Comparison of ENCODE assay signal across 25 cellular contexts in genomic region chr4:39024311-39024865, GRCh38. TPM values are rescaled to one million over a fixed set of nuclear protein-coding genes. Genes with fewer than 3 reads are reported as not detected.
"Had no signal": no experiment of that assay in that cellular context is flagged by ENCODE, and none has a peak within 500 bp of the region (broad histone marks: within the 10 kb centered on the region; RNA-seq: fewer than 3 reads in every experiment).

No MANE protein-coding gene starts in this region.

- H3K4me1 Mint-ChIP-seq: brain, WTC11 had no signal

- H3K4me1 ChIP-seq: ascending aorta, SJCRH30 had no signal

- H3K9me3 ChIP-seq: ascending aorta, Peyer's patch, SJCRH30 had no signal

- H3K27me3 Mint-ChIP-seq: activated CD4-positive, alpha-beta T cell treated with anti-CD3 and anti-CD28 coated beads, Interleukin-2, amount 10 ng/mL, durations not matched to agents 24 days and 14 days; activated naive CD8-positive, alpha-beta T cell treated with anti-CD3 and anti-CD28 coated beads, Interleukin-2, amount 50 U/mL, for 24 hours; T-helper 17 cell had no signal

- ATAC-seq: activated naive CD8-positive, alpha-beta T cell treated with anti-CD3 and anti-CD28 coated beads, Interleukin-2, amount 50 U/mL, for 24 hours; activated T-cell treated with anti-CD3 and anti-CD28 coated beads, Interleukin-2, amount 50 U/mL, for 72 hours; T-helper 17 cell; WTC11 had no signal

- H3K27me3 ChIP-seq: ascending aorta, Peyer's patch, SJCRH30 had no signal

- H3K4me3 ChIP-seq: ascending aorta, Peyer's patch, SJCRH30 had no signal

- H3K4me3 Mint-ChIP-seq: activated CD4-positive, alpha-beta T cell treated with anti-CD3 and anti-CD28 coated beads, Interleukin-2, amount 10 ng/mL, durations not matched to agents 24 days and 14 days; activated naive CD8-positive, alpha-beta T cell treated with anti-CD3 and anti-CD28 coated beads, Interleukin-2, amount 50 U/mL, for 24 hours; activated T-cell treated with anti-CD3 and anti-CD28 coated beads, Interleukin-2, amount 50 U/mL, for 72 hours; brain; T-helper 17 cell; WTC11 had no signal

- H3K36me3 ChIP-seq: ascending aorta, Peyer's patch, SJCRH30 had no signal

- H3K27ac ChIP-seq: ascending aorta, Peyer's patch, RWPE1, SJCRH30 had no signal

- H3K27ac Mint-ChIP-seq: activated CD4-positive, alpha-beta T cell treated with anti-CD3 and anti-CD28 coated beads, Interleukin-2, amount 10 ng/mL, durations not matched to agents 24 days and 14 days; activated naive CD8-positive, alpha-beta T cell treated with anti-CD3 and anti-CD28 coated beads, Interleukin-2, amount 50 U/mL, for 24 hours; activated T-cell treated with anti-CD3 and anti-CD28 coated beads, Interleukin-2, amount 50 U/mL, for 72 hours; brain; WTC11 had no signal

- H3K9me3 Mint-ChIP-seq: brain had no signal

- H3K36me3 Mint-ChIP-seq: brain, WTC11 had no signal

- DNase-seq: activated CD4-positive, alpha-beta T cell treated with anti-CD3 and anti-CD28 coated beads for 1 hour; activated CD4-positive, alpha-beta T cell treated with anti-CD3 and anti-CD28 coated beads, Interleukin-2, amount 10 ng/mL, durations not matched to agents 24 days and 14 days; activated CD4-positive, alpha-beta T cell treated with anti-CD3 and anti-CD28 coated beads, Interleukin-2, amount 50 U/mL, for 48 hours; activated naive CD4-positive, alpha-beta T cell treated with anti-CD3 and anti-CD28 coated beads, Interleukin-2, amount 50 U/mL, for 16 hours; activated naive CD8-positive, alpha-beta T cell treated with anti-CD3 and anti-CD28 coated beads, Interleukin-2, amount 50 U/mL, for 24 hours; activated T-cell treated with anti-CD3 and anti-CD28 coated beads for 4 hours; activated T-cell treated with anti-CD3 and anti-CD28 coated beads, Interleukin-2, amount 50 U/mL, for 72 hours; amniotic stem cell; Kasumi-1; NCI-H1105 treated with DMSO at 0.1 percent for 48 hours; NCI-H1436 treated with DMSO at 0.1 percent for 48 hours; NCI-H187; NCI-H2081; NCI-H510A treated with DMSO at 0.1 percent for 48 hours; NCI-H69; NK-92 treated with Interleukin-12 subunit alpha and Interleukin-12 subunit beta, amount 100 ng/mL, for 24 hours; Peyer's patch; Right ventricle myocardium superior; SJCRH30; T-helper 17 cell; T-helper 9 cell had no signal

RNA-seq across cellular contexts. Expression of gene TMEM156, which starts 7.8 kb away (rescaled TPM):
- total RNA-seq: ascending aorta, Right ventricle myocardium superior, SJCRH30 had no signal
